Comparison of ENCODE assay signal across 11 cellular contexts in the genomic region with DNA sequence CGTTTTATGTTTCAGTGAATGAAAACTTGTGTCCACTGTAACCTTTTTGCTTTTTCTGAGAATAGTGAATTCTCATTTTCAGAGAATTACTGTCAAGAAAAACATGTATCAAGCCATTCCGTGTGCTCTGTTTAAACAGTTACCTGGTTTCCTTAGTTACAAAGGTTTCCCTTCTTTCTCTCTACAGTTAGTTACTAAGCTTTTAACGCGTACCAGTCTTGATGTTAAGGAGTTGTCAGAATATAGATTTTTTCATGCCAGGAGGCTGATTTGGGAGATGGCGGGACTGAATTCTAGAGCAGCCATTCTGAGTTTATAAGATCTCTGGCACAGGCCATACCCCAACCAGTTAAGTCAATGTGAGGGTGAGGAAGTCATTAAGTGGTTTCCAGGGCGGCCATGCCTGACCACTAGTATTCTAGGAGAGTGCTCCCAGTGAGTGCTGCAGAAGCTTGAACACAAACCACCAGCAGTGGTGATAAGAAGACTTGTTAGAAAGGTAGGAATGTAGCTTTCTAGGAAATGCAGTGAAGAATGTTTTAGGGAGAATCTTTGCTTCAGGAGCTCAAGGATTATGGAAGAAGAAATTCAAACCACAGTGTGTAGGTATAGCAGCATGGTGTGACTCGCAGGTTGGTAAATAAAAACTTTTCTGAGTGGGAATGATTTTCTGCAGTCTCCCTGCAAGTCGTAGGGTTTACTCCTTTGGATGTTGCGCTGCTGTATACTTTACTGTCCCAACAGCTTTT.
DNase-seq lines count a peak whose midpoint lies in the region; ATAC-seq and TF ChIP-seq lines count a peak whose summit lies in the region.
"Had no signal": no experiment of that assay in that cellular context is flagged by ENCODE, and none has a peak within 500 bp of the region (broad histone marks: within the 10 kb centered on the region; RNA-seq: fewer than 3 reads in every experiment).

No MANE protein-coding gene starts in this region.

- H3K27me3 Mint-ChIP-seq in activated T-cell treated with anti-CD3 and anti-CD28 coated beads, Interleukin-2, amount 50 U/mL, for 24 hours: no peaks in the 10 kb centered on the region
- no peaks in the 10 kb centered on the region for H3K27me3 Mint-ChIP-seq in activated T-cell treated with anti-CD3 and anti-CD28 coated beads, Interleukin-2, amount 50 U/mL, for 4 hours (ENCODE audit: low read depth)
- no peaks in the 10 kb centered on the region for H3K27me3 Mint-ChIP-seq in stimulated activated naive B cell treated with anti-CD40 and anti-IgM and Interleukin-4, amounts not matched to agents 10 μg/mL and 1 μg/mL and 100 μg/mL, for 72 hours

- peaks cover 49% of the 10 kb centered on the region for H3K4me1 Mint-ChIP-seq in activated T-cell treated with anti-CD3 and anti-CD28 coated beads, Interleukin-2, amount 50 U/mL, for 24 hours (ENCODE audit: low read depth)
- H3K4me1 Mint-ChIP-seq in activated T-cell treated with anti-CD3 and anti-CD28 coated beads, Interleukin-2, amount 50 U/mL, for 4 hours (ENCODE audit: low read depth): peaks cover 48% of the 10 kb centered on the region
- H3K4me1 Mint-ChIP-seq in stimulated activated naive B cell treated with anti-CD40 and anti-IgM and Interleukin-4, amounts not matched to agents 10 μg/mL and 1 μg/mL and 100 μg/mL, for 72 hours: peaks cover 36 to 57% of the 10 kb centered on the region in 2 donors

- H3K36me3 Mint-ChIP-seq in activated T-cell treated with anti-CD3 and anti-CD28 coated beads, Interleukin-2, amount 50 U/mL, for 24 hours (ENCODE audit: low read depth): peaks cover 40% of the 10 kb centered on the region
- H3K36me3 Mint-ChIP-seq in activated T-cell treated with anti-CD3 and anti-CD28 coated beads, Interleukin-2, amount 50 U/mL, for 4 hours (ENCODE audit: insufficient read depth): peaks cover 15% of the 10 kb centered on the region
- peaks cover 14 to 25% of the 10 kb centered on the region in 2 donors for H3K36me3 Mint-ChIP-seq in stimulated activated naive B cell treated with anti-CD40 and anti-IgM and Interleukin-4, amounts not matched to agents 10 μg/mL and 1 μg/mL and 100 μg/mL, for 72 hours

- H3K9me3 Mint-ChIP-seq in activated T-cell treated with anti-CD3 and anti-CD28 coated beads, Interleukin-2, amount 50 U/mL, for 24 hours: no peaks in the 10 kb centered on the region
- no peaks in the 10 kb centered on the region for H3K9me3 Mint-ChIP-seq in activated T-cell treated with anti-CD3 and anti-CD28 coated beads, Interleukin-2, amount 50 U/mL, for 4 hours
- no peaks in the 10 kb centered on the region for H3K9me3 Mint-ChIP-seq in stimulated activated naive B cell treated with anti-CD40 and anti-IgM and Interleukin-4, amounts not matched to agents 10 μg/mL and 1 μg/mL and 100 μg/mL, for 72 hours

- TF ChIP-seq CTCF in choroid plexus epithelial cell (conservative IDR thresholded peaks at IDR 0.05; ENCODE audit: low read depth, low read length): no peak

- no peak overlapping the region for H3K4me3 ChIP-seq in choroid plexus epithelial cell (ENCODE audit: low read depth, low read length)
- H3K4me3 ChIP-seq: vagina had no signal

- H3K4me3 Mint-ChIP-seq in activated T-cell treated with anti-CD3 and anti-CD28 coated beads, Interleukin-2, amount 50 U/mL, for 24 hours: no peak overlapping the region
- H3K4me3 Mint-ChIP-seq in activated T-cell treated with anti-CD3 and anti-CD28 coated beads, Interleukin-2, amount 50 U/mL, for 4 hours: no peak overlapping the region
- H3K4me3 Mint-ChIP-seq in stimulated activated naive B cell treated with anti-CD40 and anti-IgM and Interleukin-4, amounts not matched to agents 10 μg/mL and 1 μg/mL and 100 μg/mL, for 72 hours: peak overlapping the region; percentile 12 to 51

- H3K27ac Mint-ChIP-seq in activated T-cell treated with anti-CD3 and anti-CD28 coated beads, Interleukin-2, amount 50 U/mL, for 24 hours: peak overlapping the region; percentile 57
- no peak overlapping the region for H3K27ac Mint-ChIP-seq in stimulated activated naive B cell treated with anti-CD40 and anti-IgM and Interleukin-4, amounts not matched to agents 10 μg/mL and 1 μg/mL and 100 μg/mL, for 72 hours

- DNase-seq in activated T-cell treated with anti-CD3 and anti-CD28 coated beads, Interleukin-2, amount 50 U/mL, for 24 hours: no peak
- no peak for DNase-seq in activated T-cell treated with anti-CD3 and anti-CD28 coated beads, Interleukin-2, amount 50 U/mL, for 4 hours
- DNase-seq in Kasumi-1 (lab: John Stamatoyannopoulos, UW): peak; percentile 30 to 43
- peak; percentile 69 for DNase-seq in choroid plexus epithelial cell (ENCODE audit: low read depth)
- DNase-seq in stimulated activated naive B cell treated with anti-CD40 and anti-IgM and Interleukin-4, amounts not matched to agents 10 μg/mL and 1 μg/mL and 100 μg/mL, for 72 hours: no peak
- no peak for DNase-seq in DMS153 treated with DMSO at 0.1 percent for 48 hours (lab: John Stamatoyannopoulos, UW; ENCODE audit: unreplicated experiment)
- DNase-seq in middle frontal gyrus (ENCODE audit: extremely low spot score, low spot score): no peak
- DNase-seq in hippocampal formation (lab: John Stamatoyannopoulos, UW): no peak
- DNase-seq: activated T-cell treated with anti-CD3 and anti-CD28 coated beads for 4 hours, NCI-H524 had no signal

- ATAC-seq in activated T-cell treated with anti-CD3 and anti-CD28 coated beads, Interleukin-2, amount 50 U/mL, for 4 hours: no peak
- peak; percentile 86 to 87 for ATAC-seq in stimulated activated naive B cell treated with anti-CD40 and anti-IgM and Interleukin-4, amounts not matched to agents 10 μg/mL and 1 μg/mL and 100 μg/mL, for 72 hours (replicated peaks)

Comparison
In these comparisons a context has a peak if more than half of its experiments do, and no peak if none do; other contexts are left out.
1. DNase-seq: peak in Kasumi-1 (2 of 2) and choroid plexus epithelial cell (single experiment); none in activated T-cell treated with anti-CD3 and anti-CD28 coated beads, Interleukin-2, amount 50 U/mL, for 24 hours (single experiment), activated T-cell treated with anti-CD3 and anti-CD28 coated beads, Interleukin-2, amount 50 U/mL, for 4 hours (single experiment), stimulated activated naive B cell treated with anti-CD40 and anti-IgM and Interleukin-4, amounts not matched to agents 10 μg/mL and 1 μg/mL and 100 μg/mL, for 72 hours (single experiment), DMS153 treated with DMSO at 0.1 percent for 48 hours (single experiment), middle frontal gyrus (single experiment) and hippocampal formation (0 of 2).
2. H3K4me3 Mint-ChIP-seq: peak in stimulated activated naive B cell treated with anti-CD40 and anti-IgM and Interleukin-4, amounts not matched to agents 10 μg/mL and 1 μg/mL and 100 μg/mL, for 72 hours (2 of 2); none in activated T-cell treated with anti-CD3 and anti-CD28 coated beads, Interleukin-2, amount 50 U/mL, for 24 hours (single experiment) and activated T-cell treated with anti-CD3 and anti-CD28 coated beads, Interleukin-2, amount 50 U/mL, for 4 hours (single experiment).
3. ATAC-seq: peak in stimulated activated naive B cell treated with anti-CD40 and anti-IgM and Interleukin-4, amounts not matched to agents 10 μg/mL and 1 μg/mL and 100 μg/mL, for 72 hours (2 of 2); none in activated T-cell treated with anti-CD3 and anti-CD28 coated beads, Interleukin-2, amount 50 U/mL, for 4 hours (0 of 2).